In the genomic region with DNA sequence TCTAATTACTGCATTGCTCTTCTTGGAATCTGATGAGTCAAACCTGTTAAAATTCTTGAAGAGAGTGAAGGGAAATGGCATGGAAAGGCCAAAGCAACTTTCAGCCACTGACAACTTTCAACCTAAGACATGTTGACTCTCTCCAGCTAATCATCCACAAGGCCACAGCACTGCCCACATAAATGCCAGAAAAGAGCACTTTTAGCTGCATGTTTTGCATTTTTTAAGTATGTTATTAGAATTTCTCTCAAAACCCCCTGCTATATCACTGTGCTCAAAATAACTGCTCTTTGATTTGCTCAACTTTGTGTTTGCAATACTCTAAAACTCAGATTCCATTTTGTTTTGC, we compare ENCODE assay signal across 13 cellular contexts.
DNase-seq lines count a peak whose midpoint lies in the region; ATAC-seq, FAIRE-seq and TF ChIP-seq lines count a peak whose summit lies in the region.
"Had no signal": no experiment of that assay in that cellular context is flagged by ENCODE, and none has a peak within 500 bp of the region (broad histone marks: within the 10 kb centered on the region; RNA-seq: fewer than 3 reads in every experiment).

No MANE protein-coding gene starts in this region.

- H3K36me3 Mint-ChIP-seq in neural progenitor cell: no peaks in the 10 kb centered on the region

- DNase-seq in H54 (ENCODE audit: insufficient read length, low spot score) (no peak), neural progenitor cell (ENCODE audit: low spot score) (no peak), right lobe of liver (no peak), A673 (ENCODE audit: low spot score) (no peak), NCI-H1694 (lab: John Stamatoyannopoulos, UW) (no peak), left lobe of liver (ENCODE audit: low spot score) (no peak)
- DNase-seq: activated CD4-positive, alpha-beta memory T cell treated with anti-CD3 and anti-CD28 coated beads, Interleukin-2, amount 10 ng/mL, durations not matched to agents 7 days and 5 days; left ventricle myocardium superior had no signal

- H3K4me2 ChIP-seq in KMS-11 (peak overlapping the region; percentile 65), neural progenitor cell (no peak overlapping the region)

- TF ChIP-seq POLR2A in H54 (IDR thresholded peaks at IDR 0.05; ENCODE audit: low read depth, low read length) (no peak), right lobe of liver (IDR thresholded peaks at IDR 0.05) (no peak)

- no peaks in the 10 kb centered on the region for H3K79me2 ChIP-seq in KMS-11 (ENCODE audit: insufficient read depth, low read depth)
- no peaks in the 10 kb centered on the region for H3K79me2 ChIP-seq in neural progenitor cell (ENCODE audit: low read depth)

- peak; percentile 52 for FAIRE-seq in H54 (lab: Jason Lieb, UNC)
- FAIRE-seq: small intestine had no signal

- H3K9ac ChIP-seq in KMS-11: no peak overlapping the region
- no peak overlapping the region for H3K9ac ChIP-seq in neural progenitor cell

- no peaks in the 10 kb centered on the region for H3F3A ChIP-seq in neural progenitor cell (ENCODE audit: low read depth)

- H3K36me3 ChIP-seq in KMS-11 (ENCODE audit: insufficient read depth) (no peaks in the 10 kb centered on the region), neural progenitor cell (no peaks in the 10 kb centered on the region), right lobe of liver (no peaks in the 10 kb centered on the region), A673 (ENCODE audit: insufficient read depth, low read length, poor library complexity, severe bottlenecking) (no peaks in the 10 kb centered on the region)

- H3K9me3 ChIP-seq in neural progenitor cell (ENCODE audit: low read depth) (no peaks in the 10 kb centered on the region), right lobe of liver (no peaks in the 10 kb centered on the region), A673 (ENCODE audit: low read depth, low read length, poor library complexity, severe bottlenecking) (no peaks in the 10 kb centered on the region)

- H3K4me1 Mint-ChIP-seq in neural progenitor cell: peaks cover 3% of the 10 kb centered on the region
- H3K4me1 Mint-ChIP-seq: activated CD4-positive, alpha-beta memory T cell treated with anti-CD3 and anti-CD28 coated beads, Interleukin-2, amount 10 ng/mL, durations not matched to agents 7 days and 5 days had no signal

- CTCF ChIA-PET in A673 (lab: Charles Lee): no interaction called here

- H3K27me3 ChIP-seq in KMS-11 (ENCODE audit: insufficient read depth, low read depth): no peaks in the 10 kb centered on the region
- H3K27me3 ChIP-seq in neural progenitor cell: no peaks in the 10 kb centered on the region
- no peaks in the 10 kb centered on the region for H3K27me3 ChIP-seq in right lobe of liver
- no peaks in the 10 kb centered on the region for H3K27me3 ChIP-seq in A673 (replicated peaks; ENCODE audit: insufficient read depth, low read depth, low read length, poor library complexity)

- intact Hi-C loops in right lobe of liver (cut with DNase I): no loop called here
- intact Hi-C loops in A673 (cut with micrococcal nuclease; ENCODE audit: unreplicated experiment): no loop called here

- H2AFZ ChIP-seq in KMS-11 (ENCODE audit: low read depth) (no peak overlapping the region), neural progenitor cell (replicated peaks) (peak overlapping the region; percentile 0)

- ATAC-seq in GM18867 (IDR thresholded peaks at IDR 0.05; ENCODE audit: unreplicated experiment) (peak; percentile 56), right lobe of liver (no peak), left lobe of liver (no peak)
- ATAC-seq: left ventricle myocardium superior, Panc1 had no signal

- no peak overlapping the region for H3K4me3 Mint-ChIP-seq in neural progenitor cell
- H3K4me3 Mint-ChIP-seq: activated CD4-positive, alpha-beta memory T cell treated with anti-CD3 and anti-CD28 coated beads, Interleukin-2, amount 10 ng/mL, durations not matched to agents 7 days and 5 days; neural crest cell had no signal

- H3K27ac ChIP-seq in KMS-11 (peak overlapping the region; percentile 42), neural progenitor cell (no peak overlapping the region), right lobe of liver (no peak overlapping the region), A673 (ENCODE audit: low read depth, low read length, poor library complexity, severe bottlenecking) (no peak overlapping the region)

- peaks cover 3% of the 10 kb centered on the region for H3K27me3 Mint-ChIP-seq in neural progenitor cell (ENCODE audit: insufficient read depth, low read depth)
- H3K27me3 Mint-ChIP-seq: activated CD4-positive, alpha-beta memory T cell treated with anti-CD3 and anti-CD28 coated beads, Interleukin-2, amount 10 ng/mL, durations not matched to agents 7 days and 5 days had no signal

- H3K27ac Mint-ChIP-seq in neural progenitor cell: no peak overlapping the region
- H3K27ac Mint-ChIP-seq: activated CD4-positive, alpha-beta memory T cell treated with anti-CD3 and anti-CD28 coated beads, Interleukin-2, amount 10 ng/mL, durations not matched to agents 7 days and 5 days had no signal

- H4K20me1 ChIP-seq in KMS-11 (ENCODE audit: insufficient read depth) (no peaks in the 10 kb centered on the region), neural progenitor cell (ENCODE audit: low read depth) (no peaks in the 10 kb centered on the region)

- no TSS peak for BruUV-seq in A673 (replicated peaks; lab: Mats Ljungman, UMichigan)

- H3K9me3 Mint-ChIP-seq in neural progenitor cell: peaks cover 5% of the 10 kb centered on the region
- H3K9me3 Mint-ChIP-seq: neural crest cell had no signal

- TF ChIP-seq CTCF in KMS-11 (conservative IDR thresholded peaks at IDR 0.05; ENCODE audit: low read depth, low read length): no peak
- no peak for TF ChIP-seq CTCF in neural progenitor cell (IDR thresholded peaks at IDR 0.05)
- TF ChIP-seq CTCF in right lobe of liver (IDR thresholded peaks at IDR 0.05): no peak
- no peak for TF ChIP-seq CTCF in A673 (conservative IDR thresholded peaks at IDR 0.05; ENCODE audit: low read depth, low read length)

- no peak overlapping the region for H3K4me3 ChIP-seq in KMS-11 (IDR thresholded peaks at IDR 0.05; ENCODE audit: insufficient read depth, low read depth, low read length)
- no peak overlapping the region for H3K4me3 ChIP-seq in neural progenitor cell
- no peak overlapping the region for H3K4me3 ChIP-seq in right lobe of liver
- H3K4me3 ChIP-seq in A673 (ENCODE audit: low read depth, low read length, poor library complexity, severe bottlenecking): no peak overlapping the region

- POLR2A ChIA-PET in A673 (lab: Charles Lee; ENCODE audit: low non-redundant PET): no interaction called here

- peaks cover 28% of the 10 kb centered on the region for H3K4me1 ChIP-seq in KMS-11 (ENCODE audit: low read depth, poor library complexity, severe bottlenecking)
- H3K4me1 ChIP-seq in neural progenitor cell: peaks cover 3% of the 10 kb centered on the region
- peaks cover 0 to 6% (median 0%) of the 10 kb centered on the region in 4 donors for H3K4me1 ChIP-seq in right lobe of liver
- no peaks in the 10 kb centered on the region for H3K4me1 ChIP-seq in A673 (ENCODE audit: insufficient read depth, low read length, poor library complexity, severe bottlenecking)
